Comparison of ENCODE assay signal across 1 cellular context in the genomic region with DNA sequence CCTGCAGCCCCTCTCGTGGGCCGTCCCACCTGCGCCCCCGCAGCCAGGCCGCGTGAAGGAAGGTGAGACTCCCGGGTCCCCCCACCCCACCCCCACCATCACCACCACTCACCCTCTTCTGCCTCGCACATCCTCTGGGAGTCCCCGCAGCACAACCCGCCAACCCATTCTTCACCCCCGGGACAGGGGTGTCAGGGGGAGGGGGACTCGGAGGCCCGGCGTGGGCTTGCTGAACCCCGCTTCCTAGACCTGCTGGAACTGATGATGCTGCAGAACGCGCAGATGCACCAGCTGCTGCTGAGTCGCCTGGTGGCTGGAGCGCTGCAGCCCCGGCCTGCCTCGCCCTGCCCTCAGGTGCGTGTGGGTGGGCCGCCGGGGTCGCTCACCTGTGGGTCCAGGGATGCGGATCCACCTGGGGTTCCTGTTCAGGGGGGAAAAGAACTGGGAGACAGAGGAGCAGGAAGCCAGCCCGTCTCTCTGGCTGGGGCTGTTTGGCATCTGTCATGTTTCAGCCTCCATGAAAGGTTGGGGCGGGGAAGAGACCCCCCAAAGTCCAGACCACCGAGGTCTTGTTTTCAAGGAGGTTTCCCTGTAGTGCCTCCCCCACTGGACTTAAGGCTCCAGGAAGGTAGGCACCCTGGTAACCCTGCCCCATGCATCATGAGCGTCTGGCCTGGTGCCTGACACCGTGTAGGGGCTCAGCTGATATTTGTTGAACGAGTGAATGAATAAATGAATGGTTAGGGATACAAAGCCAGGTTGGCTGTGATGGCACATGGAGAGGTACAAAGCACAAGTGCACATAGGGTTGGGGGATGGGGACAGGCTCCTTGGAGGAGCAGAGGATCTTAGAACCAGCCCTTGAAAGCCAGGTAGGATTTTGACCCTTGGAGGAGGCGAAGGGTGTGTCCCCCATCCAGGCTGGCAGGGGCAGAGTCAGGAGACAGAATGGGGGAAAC.
TF ChIP-seq lines count a peak whose summit lies in the region.

No MANE protein-coding gene starts in this region.

TF ChIP-seq in IMR-90, 13 proteins besides CTCF, POLR2A, EP300 and RAD21 (continued from another document):
- TF ChIP-seq, protein P1, sequence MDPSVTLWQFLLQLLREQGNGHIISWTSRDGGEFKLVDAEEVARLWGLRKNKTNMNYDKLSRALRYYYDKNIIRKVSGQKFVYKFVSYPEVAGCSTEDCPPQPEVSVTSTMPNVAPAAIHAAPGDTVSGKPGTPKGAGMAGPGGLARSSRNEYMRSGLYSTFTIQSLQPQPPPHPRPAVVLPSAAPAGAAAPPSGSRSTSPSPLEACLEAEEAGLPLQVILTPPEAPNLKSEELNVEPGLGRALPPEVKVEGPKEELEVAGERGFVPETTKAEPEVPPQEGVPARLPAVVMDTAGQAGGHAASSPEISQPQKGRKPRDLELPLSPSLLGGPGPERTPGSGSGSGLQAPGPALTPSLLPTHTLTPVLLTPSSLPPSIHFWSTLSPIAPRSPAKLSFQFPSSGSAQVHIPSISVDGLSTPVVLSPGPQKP (IDR thresholded peaks at IDR 0.05; ENCODE audit: borderline replicate concordance, low read depth, low read length), result no peak
- TF ChIP-seq BHLHE40 (IDR thresholded peaks at IDR 0.05; ENCODE audit: low read depth, low read length) (no peak), MXI1 (IDR thresholded peaks at IDR 0.05; ENCODE audit: borderline replicate concordance, low read depth, low read length) (no peak), CEBPB (IDR thresholded peaks at IDR 0.05; ENCODE audit: low read depth, low read length) (no peak)
